Comparison of ENCODE assay signal across 1 cellular context in genomic region chr14:105468621-105469241, GRCh38.
TF ChIP-seq lines count a peak whose summit lies in the region.

No MANE protein-coding gene starts in this region.

TF ChIP-seq in HEK293, 187 proteins besides CTCF, POLR2A, EP300 and RAD21 (continued from another document):
- TF ChIP-seq ZNF530 (tag by site-specific recombination; IDR thresholded peaks at IDR 0.05; ENCODE audit: low read depth) (no peak), KLF8 (tag by site-specific recombination; IDR thresholded peaks at IDR 0.05) (0 out of 2 replicates have a peak, but pooled peaks have one; percentile 28), ZNF335 (tag by site-specific recombination; conservative IDR thresholded peaks at IDR 0.05) (peak; percentile 65), GLIS2 (tag by site-specific recombination; IDR thresholded peaks at IDR 0.05) (peak; percentile 27; the same call in 1 of the 2 replicates), BCL11A (tag by site-specific recombination; IDR thresholded peaks at IDR 0.05; ENCODE audit: low read depth) (peak; percentile 41; the same call in 1 of the 2 replicates), ZBTB44 (tag by site-specific recombination; IDR thresholded peaks at IDR 0.05) (no peak)
